In genomic region chr14:92719890-92720323, GRCh38 we compare ENCODE assay signal across 11 cellular contexts. TPM values are rescaled to one million over a fixed set of nuclear protein-coding genes. Genes with fewer than 3 reads are reported as not detected.
DNase-seq lines count a peak whose midpoint lies in the region; ATAC-seq and TF ChIP-seq lines count a peak whose summit lies in the region.
"Had no signal": no experiment of that assay in that cellular context is flagged by ENCODE, and none has a peak within 500 bp of the region (broad histone marks: within the 10 kb centered on the region; RNA-seq: fewer than 3 reads in every experiment).

No MANE protein-coding gene starts in this region.

- TF ChIP-seq CTCF in 22Rv1 (IDR thresholded peaks at IDR 0.05) (no peak), esophagus squamous epithelium (IDR thresholded peaks at IDR 0.05) (no peak)

- peaks cover 7% of the 10 kb centered on the region for H3K79me1 ChIP-seq in trophoblast cell (ENCODE audit: low read length)

- H3K79me2 ChIP-seq in trophoblast cell (ENCODE audit: control insufficient read depth, insufficient read depth, low read length, poor library complexity): peaks cover 2% of the 10 kb centered on the region

- no peak overlapping the region for H2AK5ac ChIP-seq in trophoblast cell (ENCODE audit: low read length)

- no peak overlapping the region for H3K9ac ChIP-seq in trophoblast cell (ENCODE audit: low read length)
- H3K9ac ChIP-seq: BLaER1 treated with 17β-estradiol and CSF1 and Interleukin-3, amounts not matched to agents 10 nM and 100 nM had no signal

- no peak overlapping the region for H3K23ac ChIP-seq in trophoblast cell (ENCODE audit: low read length)

- H3K18ac ChIP-seq in trophoblast cell (ENCODE audit: low read length): peak overlapping the region; percentile 48

- H3K27ac ChIP-seq in 22Rv1 (peak overlapping the region; percentile 56), esophagus squamous epithelium (peak overlapping the region in 3 of 4 donors; percentile 52 to 71 (median 65)), trophoblast cell (ENCODE audit: low read depth, low read length) (no peak overlapping the region)
- H3K27ac ChIP-seq: BLaER1 treated with 17β-estradiol and CSF1 and Interleukin-3, amounts not matched to agents 10 nM and 100 nM; HL-60 had no signal

- H3K4ac ChIP-seq in trophoblast cell (ENCODE audit: low read depth, low read length): no peak overlapping the region

- H3K9me3 ChIP-seq in esophagus squamous epithelium (no peaks in the 10 kb centered on the region), trophoblast cell (ENCODE audit: insufficient read depth, low read depth, low read length) (no peaks in the 10 kb centered on the region)

- 46 to 73% methylated on average over 5 of the region's 5 CpGs for WGBS in esophagus squamous epithelium, 2 donors
- no CpG with 5 or more reads among the region's 5 CpGs for WGBS in trophoblast cell (ENCODE audit: extremely low coverage, insufficient coverage, insufficient read length)

- H4K91ac ChIP-seq in trophoblast cell (ENCODE audit: low read depth, low read length): no peak overlapping the region

- DNase-seq in HuH-7 (ENCODE audit: low spot score): peak; percentile 46
- DNase-seq in esophagus squamous epithelium (lab: John Stamatoyannopoulos, UW): no peak
- DNase-seq in trophoblast cell: no peak
- DNase-seq in SIG-M5 treated with dmso at 0.1 percent for 504 hours (lab: John Stamatoyannopoulos, UW; ENCODE audit: unreplicated experiment): no peak
- DNase-seq: NCI-H1436 had no signal

- TF ChIP-seq POLR2A in esophagus squamous epithelium (IDR thresholded peaks at IDR 0.05): no peak

- no peak overlapping the region for H4K8ac ChIP-seq in trophoblast cell (ENCODE audit: low read depth, low read length)

- H3K14ac ChIP-seq in trophoblast cell (ENCODE audit: low read length): peak overlapping the region; percentile 41

- no peak overlapping the region for H2BK12ac ChIP-seq in trophoblast cell (ENCODE audit: low read length)

- no peak overlapping the region for H4K12ac ChIP-seq in trophoblast cell (ENCODE audit: low read depth, low read length)

- no peak overlapping the region for H2BK120ac ChIP-seq in trophoblast cell (ENCODE audit: insufficient read depth, low read length, poor library complexity)

- H2BK5ac ChIP-seq in trophoblast cell (ENCODE audit: low read depth, low read length, poor library complexity): no peak overlapping the region

- no peak overlapping the region for H3K4me3 ChIP-seq in esophagus squamous epithelium
- no peak overlapping the region for H3K4me3 ChIP-seq in trophoblast cell (ENCODE audit: low read depth, low read length)
- H3K4me3 ChIP-seq: BLaER1 treated with 17β-estradiol and CSF1 and Interleukin-3, amounts not matched to agents 10 nM and 100 nM had no signal

- no peak overlapping the region for H2AFZ ChIP-seq in trophoblast cell (ENCODE audit: insufficient read depth, low read length, poor library complexity)

- H3K27me3 ChIP-seq in esophagus squamous epithelium (no peaks in the 10 kb centered on the region), trophoblast cell (ENCODE audit: insufficient read depth, low read length) (no peaks in the 10 kb centered on the region)
- H3K27me3 ChIP-seq: BLaER1 treated with 17β-estradiol and CSF1 and Interleukin-3, amounts not matched to agents 10 nM and 100 nM had no signal

- H3K4me1 ChIP-seq in esophagus squamous epithelium: peaks cover 0 to 20% (median 6%) of the 10 kb centered on the region in 3 donors
- H3K4me1 ChIP-seq in trophoblast cell (ENCODE audit: control insufficient read depth in 1 of 2, insufficient read depth in 2 of 2, low read length in 2 of 2): peaks cover 10 to 20% of the 10 kb centered on the region in 2 experiments

- no peak overlapping the region for H3K4me2 ChIP-seq in trophoblast cell (ENCODE audit: low read length)
- H3K4me2 ChIP-seq: BLaER1 treated with 17β-estradiol and CSF1 and Interleukin-3, amounts not matched to agents 10 nM and 100 nM had no signal

- ATAC-seq in HG03045 (IDR thresholded peaks at IDR 0.05; ENCODE audit: unreplicated experiment): no peak
- no peak for ATAC-seq in HG02571 (IDR thresholded peaks at IDR 0.05; ENCODE audit: unreplicated experiment)
- no peak for ATAC-seq in HG03025 (IDR thresholded peaks at IDR 0.05; ENCODE audit: low FRiP score, unreplicated experiment)

- H3K36me3 ChIP-seq in esophagus squamous epithelium: peaks cover 0 to 15% (median 0%) of the 10 kb centered on the region in 3 donors
- peaks cover 10 to 19% of the 10 kb centered on the region in 2 experiments for H3K36me3 ChIP-seq in trophoblast cell (ENCODE audit: control insufficient read depth in 1 of 2, insufficient read depth in 2 of 2, low read length in 2 of 2)

- intact Hi-C loops in esophagus squamous epithelium (cut with DNase I): loop anchor here (10.0 kb wide), 1 partner anchor 65 kb away; no protein-coding TSS in a partner anchor

RNA-seq across cellular contexts. Expression of gene LGMN, which starts 28.5 kb away (rescaled TPM):
- 100 to 1,000 TPM in 1 of 4 donors, 10 to 100 TPM in 3; 42.6 to 107 (median 70.8) TPM for total RNA-seq in esophagus squamous epithelium
- polyA plus RNA-seq in trophoblast cell (2013): 162 and 178 TPM in 2 replicates
